ENCODE assay signal across 7 cellular contexts in the genomic region with DNA sequence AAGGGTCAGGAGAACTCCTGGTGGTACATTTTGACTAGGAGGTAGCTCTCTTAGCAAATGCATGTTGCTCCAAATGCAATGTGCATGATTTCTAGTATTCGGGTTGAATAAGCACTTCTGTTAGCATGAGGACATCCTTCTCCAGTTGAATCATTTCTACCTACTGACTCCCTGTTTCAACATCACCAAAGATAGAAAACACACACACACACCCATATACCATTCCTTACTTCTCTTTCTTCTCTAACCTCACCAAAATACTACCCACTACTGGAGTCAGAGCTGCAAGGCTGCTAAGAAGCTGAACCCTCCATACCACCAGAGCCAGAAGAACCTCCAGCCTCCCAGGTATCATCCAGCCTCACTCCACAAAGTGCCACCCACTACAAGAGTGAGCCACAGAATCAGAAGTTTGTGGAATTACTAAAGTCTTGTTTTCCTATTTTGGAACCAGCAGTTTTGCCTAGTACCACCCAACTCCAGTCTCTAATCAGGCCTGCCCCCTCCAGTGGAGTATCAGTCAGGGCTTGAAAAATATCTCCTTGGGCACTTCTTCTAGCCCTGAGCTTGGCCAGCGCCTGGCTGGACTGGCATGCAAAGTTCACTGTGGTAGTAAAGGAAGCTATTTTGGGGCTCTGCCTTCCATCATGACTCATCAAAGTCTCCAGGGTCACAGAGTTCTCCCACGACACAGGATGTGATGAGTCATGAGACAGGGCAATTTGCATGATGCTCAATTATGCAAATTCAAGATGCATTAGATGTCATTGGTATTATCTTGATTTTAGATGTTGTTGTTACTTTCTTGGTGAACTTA.
DNase-seq lines count a peak whose midpoint lies in the region; ATAC-seq and TF ChIP-seq lines count a peak whose summit lies in the region.

No MANE protein-coding gene starts in this region.

- H3K36me3 ChIP-seq in tibial artery, result no peaks in the 10 kb centered on the region

- H3K27ac ChIP-seq in tibial artery, result peak overlapping the region; percentile 42 to 49

- H3K4me1 ChIP-seq in tibial artery, result peaks cover 0 to 40% (median 16%) of the 10 kb centered on the region in 4 donors

- TF ChIP-seq CTCF in GM12864 (IDR thresholded peaks at IDR 0.05; ENCODE audit: low read depth, low read length, missing control alignments), result no peak
- TF ChIP-seq CTCF in GM20000 (IDR thresholded peaks at IDR 0.05; ENCODE audit: extremely low read depth, missing control alignments), result no peak
- no peak for TF ChIP-seq CTCF in tibial artery (IDR thresholded peaks at IDR 0.05)

- H3K9me3 ChIP-seq in tibial artery, result no peaks in the 10 kb centered on the region

- H3K4me3 ChIP-seq in GM12864 (ENCODE audit: low read depth, low read length), result no peak overlapping the region
- H3K4me3 ChIP-seq in tibial artery, result no peak overlapping the region

- intact Hi-C loops in head of caudate nucleus (cut with DNase I), result no loop called here
- intact Hi-C loops in tibial artery (cut with DNase I; ENCODE audit: low total_unique reads), result no loop called here

- DNase-seq in GM12864 (ENCODE audit: low read depth), result peak; percentile 73
- peak; percentile 76 for DNase-seq in GM20000 (ENCODE audit: low spot score)
- peak; percentile 73 for DNase-seq in SW480 (ENCODE audit: low spot score)
- peak in 32 of 42 donors; percentile 11 to 83 (median 40) for DNase-seq in head of caudate nucleus
- peak; percentile 30 to 78 for DNase-seq in tibial artery
- DNase-seq in NCI-H128 (lab: John Stamatoyannopoulos, UW; ENCODE audit: unreplicated experiment), result no peak

- ATAC-seq in HG03469 (IDR thresholded peaks at IDR 0.05; ENCODE audit: unreplicated experiment), result peak; percentile 83

- H3K27me3 ChIP-seq in tibial artery, result no peaks in the 10 kb centered on the region
